1 cellular context compared by ENCODE assay signal in the genomic region with DNA sequence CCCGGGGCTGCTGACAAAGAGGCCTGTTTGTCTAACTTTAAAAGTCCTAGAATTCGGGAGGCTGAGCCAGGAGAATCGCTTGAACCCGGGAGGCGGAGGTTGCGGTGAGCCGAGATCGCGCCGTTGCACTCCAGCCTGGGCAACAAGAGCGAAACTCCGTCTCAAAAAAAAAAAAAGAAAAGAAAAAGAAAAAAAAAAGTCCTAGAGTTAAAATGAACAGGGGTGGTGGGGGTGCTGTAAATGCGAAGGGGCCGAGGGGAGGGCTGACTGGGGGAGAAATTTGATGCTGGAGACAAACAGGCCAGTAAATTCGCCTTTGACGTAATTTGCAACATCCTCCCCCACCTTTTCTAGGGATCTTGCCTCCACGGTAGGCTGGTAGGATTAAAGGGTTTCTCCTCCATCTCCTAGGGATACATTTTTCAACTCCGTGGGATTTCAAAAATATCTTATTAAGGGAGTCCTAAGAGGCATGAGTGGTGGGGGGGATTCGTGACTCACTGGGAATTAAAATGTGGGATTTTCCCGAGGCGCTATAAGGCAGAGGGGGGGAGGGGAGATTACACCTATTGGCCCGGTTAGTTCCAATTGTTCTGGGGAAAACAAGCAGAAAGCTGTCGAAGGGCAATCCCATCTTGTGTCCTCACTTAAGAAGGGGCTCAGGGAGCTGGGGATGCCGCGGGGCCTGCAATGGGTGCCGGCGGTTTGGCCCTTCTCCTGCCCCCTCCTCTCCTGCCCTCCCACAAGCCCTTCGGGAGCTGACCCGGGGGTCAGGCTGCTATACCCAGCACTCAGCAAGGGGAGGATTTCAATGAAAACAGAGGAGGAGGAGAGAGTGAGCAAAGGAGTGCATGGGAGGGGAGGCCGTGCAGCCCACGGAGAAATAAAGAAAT.
A peak's percentile ranks its signal among the peaks of the same experiment; 100 is the strongest.
TF ChIP-seq lines count a peak whose summit lies in the region.

No MANE protein-coding gene starts in this region.

TF ChIP-seq in H1, 55 proteins besides CTCF, POLR2A, EP300 and RAD21:
- TF ChIP-seq ASH2L (IDR thresholded peaks at IDR 0.05; ENCODE audit: low read length) (peak; percentile 53), RNF2 (IDR thresholded peaks at IDR 0.05; ENCODE audit: borderline replicate concordance, low read depth, low read length, missing control alignments, poor library complexity, severe bottlenecking) (peak; percentile 13), POLR2AphosphoS5 (IDR thresholded peaks at IDR 0.05; ENCODE audit: low read depth, low read length) (no peak)
